ENCODE assay signal across 1 cellular context in the genomic region with DNA sequence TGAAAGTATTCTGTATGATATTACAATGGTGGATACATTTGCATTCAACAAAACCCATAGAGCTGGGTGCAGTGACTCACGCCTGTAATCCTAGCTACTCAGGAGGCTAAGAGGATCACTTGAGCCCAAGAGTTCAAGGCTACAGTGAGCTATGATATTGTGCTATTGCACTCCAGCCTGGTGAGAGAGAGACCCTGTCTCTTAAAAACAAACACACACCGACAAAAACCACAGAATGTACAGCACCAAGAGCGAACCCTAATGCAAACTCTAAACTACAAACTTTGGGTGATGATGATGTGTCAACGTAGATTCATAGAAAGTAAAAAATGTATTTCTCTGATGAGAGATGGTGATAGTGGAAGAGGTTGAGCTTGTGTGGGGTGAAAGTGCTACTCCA.
TF ChIP-seq lines count a peak whose summit lies in the region.

No MANE protein-coding gene starts in this region.

TF ChIP-seq in HepG2, 621 proteins besides CTCF, POLR2A, EP300 and RAD21 (continued from another document and continues in another):
- no peak for TF ChIP-seq ATF7 (IDR thresholded peaks at IDR 0.05)
- TF ChIP-seq ATF7 (CRISPR knock-in tag; IDR thresholded peaks at IDR 0.05), result no peak
- TF ChIP-seq, protein P1, sequence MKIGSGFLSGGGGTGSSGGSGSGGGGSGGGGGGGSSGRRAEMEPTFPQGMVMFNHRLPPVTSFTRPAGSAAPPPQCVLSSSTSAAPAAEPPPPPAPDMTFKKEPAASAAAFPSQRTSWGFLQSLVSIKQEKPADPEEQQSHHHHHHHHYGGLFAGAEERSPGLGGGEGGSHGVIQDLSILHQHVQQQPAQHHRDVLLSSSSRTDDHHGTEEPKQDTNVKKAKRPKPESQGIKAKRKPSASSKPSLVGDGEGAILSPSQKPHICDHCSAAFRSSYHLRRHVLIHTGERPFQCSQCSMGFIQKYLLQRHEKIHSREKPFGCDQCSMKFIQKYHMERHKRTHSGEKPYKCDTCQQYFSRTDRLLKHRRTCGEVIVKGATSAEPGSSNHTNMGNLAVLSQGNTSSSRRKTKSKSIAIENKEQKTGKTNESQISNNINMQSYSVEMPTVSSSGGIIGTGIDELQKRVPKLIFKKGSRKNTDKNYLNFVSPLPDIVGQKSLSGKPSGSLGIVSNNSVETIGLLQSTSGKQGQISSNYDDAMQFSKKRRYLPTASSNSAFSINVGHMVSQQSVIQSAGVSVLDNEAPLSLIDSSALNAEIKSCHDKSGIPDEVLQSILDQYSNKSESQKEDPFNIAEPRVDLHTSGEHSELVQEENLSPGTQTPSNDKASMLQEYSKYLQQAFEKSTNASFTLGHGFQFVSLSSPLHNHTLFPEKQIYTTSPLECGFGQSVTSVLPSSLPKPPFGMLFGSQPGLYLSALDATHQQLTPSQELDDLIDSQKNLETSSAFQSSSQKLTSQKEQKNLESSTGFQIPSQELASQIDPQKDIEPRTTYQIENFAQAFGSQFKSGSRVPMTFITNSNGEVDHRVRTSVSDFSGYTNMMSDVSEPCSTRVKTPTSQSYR (CRISPR knock-in tag; IDR thresholded peaks at IDR 0.05; ENCODE audit: borderline replicate concordance), result no peak
- TF ChIP-seq ZNF557 (CRISPR knock-in tag; IDR thresholded peaks at IDR 0.05), result no peak
- no peak for TF ChIP-seq THAP7 (CRISPR knock-in tag; IDR thresholded peaks at IDR 0.05)
- TF ChIP-seq, protein P2, sequence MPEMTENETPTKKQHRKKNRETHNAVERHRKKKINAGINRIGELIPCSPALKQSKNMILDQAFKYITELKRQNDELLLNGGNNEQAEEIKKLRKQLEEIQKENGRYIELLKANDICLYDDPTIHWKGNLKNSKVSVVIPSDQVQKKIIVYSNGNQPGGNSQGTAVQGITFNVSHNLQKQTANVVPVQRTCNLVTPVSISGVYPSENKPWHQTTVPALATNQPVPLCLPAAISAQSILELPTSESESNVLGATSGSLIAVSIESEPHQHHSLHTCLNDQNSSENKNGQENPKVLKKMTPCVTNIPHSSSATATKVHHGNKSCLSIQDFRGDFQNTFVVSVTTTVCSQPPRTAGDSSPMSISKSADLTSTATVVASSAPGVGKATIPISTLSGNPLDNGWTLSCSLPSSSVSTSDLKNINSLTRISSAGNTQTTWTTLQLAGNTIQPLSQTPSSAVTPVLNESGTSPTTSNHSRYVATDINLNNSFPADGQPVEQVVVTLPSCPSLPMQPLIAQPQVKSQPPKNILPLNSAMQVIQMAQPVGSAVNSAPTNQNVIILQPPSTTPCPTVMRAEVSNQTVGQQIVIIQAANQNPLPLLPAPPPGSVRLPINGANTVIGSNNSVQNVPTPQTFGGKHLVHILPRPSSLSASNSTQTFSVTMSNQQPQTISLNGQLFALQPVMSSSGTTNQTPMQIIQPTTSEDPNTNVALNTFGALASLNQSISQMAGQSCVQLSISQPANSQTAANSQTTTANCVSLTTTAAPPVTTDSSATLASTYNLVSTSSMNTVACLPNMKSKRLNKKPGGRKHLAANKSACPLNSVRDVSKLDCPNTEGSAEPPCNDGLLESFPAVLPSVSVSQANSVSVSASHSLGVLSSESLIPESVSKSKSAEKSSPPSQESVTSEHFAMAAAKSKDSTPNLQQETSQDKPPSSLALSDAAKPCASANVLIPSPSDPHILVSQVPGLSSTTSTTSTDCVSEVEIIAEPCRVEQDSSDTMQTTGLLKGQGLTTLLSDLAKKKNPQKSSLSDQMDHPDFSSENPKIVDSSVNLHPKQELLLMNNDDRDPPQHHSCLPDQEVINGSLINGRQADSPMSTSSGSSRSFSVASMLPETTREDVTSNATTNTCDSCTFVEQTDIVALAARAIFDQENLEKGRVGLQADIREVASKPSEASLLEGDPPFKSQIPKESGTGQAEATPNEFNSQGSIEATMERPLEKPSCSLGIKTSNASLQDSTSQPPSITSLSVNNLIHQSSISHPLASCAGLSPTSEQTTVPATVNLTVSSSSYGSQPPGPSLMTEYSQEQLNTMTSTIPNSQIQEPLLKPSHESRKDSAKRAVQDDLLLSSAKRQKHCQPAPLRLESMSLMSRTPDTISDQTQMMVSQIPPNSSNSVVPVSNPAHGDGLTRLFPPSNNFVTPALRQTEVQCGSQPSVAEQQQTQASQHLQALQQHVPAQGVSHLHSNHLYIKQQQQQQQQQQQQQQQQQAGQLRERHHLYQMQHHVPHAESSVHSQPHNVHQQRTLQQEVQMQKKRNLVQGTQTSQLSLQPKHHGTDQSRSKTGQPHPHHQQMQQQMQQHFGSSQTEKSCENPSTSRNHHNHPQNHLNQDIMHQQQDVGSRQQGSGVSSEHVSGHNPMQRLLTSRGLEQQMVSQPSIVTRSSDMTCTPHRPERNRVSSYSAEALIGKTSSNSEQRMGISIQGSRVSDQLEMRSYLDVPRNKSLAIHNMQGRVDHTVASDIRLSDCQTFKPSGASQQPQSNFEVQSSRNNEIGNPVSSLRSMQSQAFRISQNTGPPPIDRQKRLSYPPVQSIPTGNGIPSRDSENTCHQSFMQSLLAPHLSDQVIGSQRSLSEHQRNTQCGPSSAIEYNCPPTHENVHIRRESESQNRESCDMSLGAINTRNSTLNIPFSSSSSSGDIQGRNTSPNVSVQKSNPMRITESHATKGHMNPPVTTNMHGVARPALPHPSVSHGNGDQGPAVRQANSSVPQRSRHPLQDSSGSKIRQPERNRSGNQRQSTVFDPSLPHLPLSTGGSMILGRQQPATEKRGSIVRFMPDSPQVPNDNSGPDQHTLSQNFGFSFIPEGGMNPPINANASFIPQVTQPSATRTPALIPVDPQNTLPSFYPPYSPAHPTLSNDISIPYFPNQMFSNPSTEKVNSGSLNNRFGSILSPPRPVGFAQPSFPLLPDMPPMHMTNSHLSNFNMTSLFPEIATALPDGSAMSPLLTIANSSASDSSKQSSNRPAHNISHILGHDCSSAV (CRISPR knock-in tag; IDR thresholded peaks at IDR 0.05; ENCODE audit: borderline replicate concordance), result no peak
- no peak for TF ChIP-seq JUNB (CRISPR knock-in tag; IDR thresholded peaks at IDR 0.05; ENCODE audit: borderline replicate concordance)
- no peak for TF ChIP-seq RARG (CRISPR knock-in tag; IDR thresholded peaks at IDR 0.05; ENCODE audit: low read depth)
- no peak for TF ChIP-seq BATF2 (CRISPR knock-in tag; IDR thresholded peaks at IDR 0.05)
- peak; percentile 50; the same call in 1 of the 2 replicates for TF ChIP-seq MIER3 (CRISPR knock-in tag; IDR thresholded peaks at IDR 0.05; ENCODE audit: borderline replicate concordance)
- no peak for TF ChIP-seq TCF7 (IDR thresholded peaks at IDR 0.05; ENCODE audit: low read depth)
- TF ChIP-seq ZFP36L1 (CRISPR knock-in tag; IDR thresholded peaks at IDR 0.05), result no peak
- TF ChIP-seq MAF1 (CRISPR knock-in tag; IDR thresholded peaks at IDR 0.05; ENCODE audit: borderline replicate concordance), result no peak
- no peak for TF ChIP-seq ZNF138 (CRISPR knock-in tag; IDR thresholded peaks at IDR 0.05; ENCODE audit: low read depth)
- TF ChIP-seq SOX13 (IDR thresholded peaks at IDR 0.05), result no peak
- peak in 1 of 2 experiments; percentile 75; a peak in 1 of 4 replicates for TF ChIP-seq SOX13 (CRISPR knock-in tag; conservative IDR thresholded peaks at IDR 0.05 in 1 of 2, IDR thresholded peaks at IDR 0.05 in 1 of 2)
- no peak for TF ChIP-seq PRMT3 (CRISPR knock-in tag; IDR thresholded peaks at IDR 0.05; ENCODE audit: borderline replicate concordance, low read depth)
- TF ChIP-seq FOSL2 (CRISPR knock-in tag; IDR thresholded peaks at IDR 0.05), result peak; percentile 92
- TF ChIP-seq, protein P3, sequence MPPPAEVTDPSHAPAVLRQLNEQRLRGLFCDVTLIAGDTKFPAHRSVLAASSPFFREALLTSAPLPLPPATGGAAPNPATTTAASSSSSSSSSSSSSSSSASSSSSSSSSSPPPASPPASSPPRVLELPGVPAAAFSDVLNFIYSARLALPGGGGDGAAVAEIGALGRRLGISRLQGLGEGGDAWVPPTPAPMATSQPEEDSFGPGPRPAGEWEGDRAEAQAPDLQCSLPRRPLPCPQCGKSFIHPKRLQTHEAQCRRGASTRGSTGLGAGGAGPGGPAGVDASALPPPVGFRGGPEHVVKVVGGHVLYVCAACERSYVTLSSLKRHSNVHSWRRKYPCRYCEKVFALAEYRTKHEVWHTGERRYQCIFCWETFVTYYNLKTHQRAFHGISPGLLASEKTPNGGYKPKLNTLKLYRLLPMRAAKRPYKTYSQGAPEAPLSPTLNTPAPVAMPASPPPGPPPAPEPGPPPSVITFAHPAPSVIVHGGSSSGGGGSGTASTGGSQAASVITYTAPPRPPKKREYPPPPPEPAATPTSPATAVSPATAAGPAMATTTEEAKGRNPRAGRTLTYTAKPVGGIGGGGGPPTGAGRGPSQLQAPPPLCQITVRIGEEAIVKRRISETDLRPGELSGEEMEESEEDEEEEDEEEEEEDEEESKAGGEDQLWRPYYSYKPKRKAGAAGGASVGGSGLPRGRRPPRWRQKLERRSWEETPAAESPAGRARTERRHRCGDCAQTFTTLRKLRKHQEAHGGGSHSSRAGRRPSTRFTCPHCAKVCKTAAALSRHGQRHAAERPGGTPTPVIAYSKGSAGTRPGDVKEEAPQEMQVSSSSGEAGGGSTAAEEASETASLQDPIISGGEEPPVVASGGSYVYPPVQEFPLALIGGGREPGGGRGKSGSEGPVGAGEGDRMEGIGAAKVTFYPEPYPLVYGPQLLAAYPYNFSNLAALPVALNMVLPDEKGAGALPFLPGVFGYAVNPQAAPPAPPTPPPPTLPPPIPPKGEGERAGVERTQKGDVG (CRISPR knock-in tag; IDR thresholded peaks at IDR 0.05; ENCODE audit: borderline replicate concordance), result no peak
- no peak for TF ChIP-seq EED (CRISPR knock-in tag; IDR thresholded peaks at IDR 0.05)
- no peak for TF ChIP-seq DBP (CRISPR knock-in tag; IDR thresholded peaks at IDR 0.05; ENCODE audit: not compliant biosample characterization)
- TF ChIP-seq, protein P4, sequence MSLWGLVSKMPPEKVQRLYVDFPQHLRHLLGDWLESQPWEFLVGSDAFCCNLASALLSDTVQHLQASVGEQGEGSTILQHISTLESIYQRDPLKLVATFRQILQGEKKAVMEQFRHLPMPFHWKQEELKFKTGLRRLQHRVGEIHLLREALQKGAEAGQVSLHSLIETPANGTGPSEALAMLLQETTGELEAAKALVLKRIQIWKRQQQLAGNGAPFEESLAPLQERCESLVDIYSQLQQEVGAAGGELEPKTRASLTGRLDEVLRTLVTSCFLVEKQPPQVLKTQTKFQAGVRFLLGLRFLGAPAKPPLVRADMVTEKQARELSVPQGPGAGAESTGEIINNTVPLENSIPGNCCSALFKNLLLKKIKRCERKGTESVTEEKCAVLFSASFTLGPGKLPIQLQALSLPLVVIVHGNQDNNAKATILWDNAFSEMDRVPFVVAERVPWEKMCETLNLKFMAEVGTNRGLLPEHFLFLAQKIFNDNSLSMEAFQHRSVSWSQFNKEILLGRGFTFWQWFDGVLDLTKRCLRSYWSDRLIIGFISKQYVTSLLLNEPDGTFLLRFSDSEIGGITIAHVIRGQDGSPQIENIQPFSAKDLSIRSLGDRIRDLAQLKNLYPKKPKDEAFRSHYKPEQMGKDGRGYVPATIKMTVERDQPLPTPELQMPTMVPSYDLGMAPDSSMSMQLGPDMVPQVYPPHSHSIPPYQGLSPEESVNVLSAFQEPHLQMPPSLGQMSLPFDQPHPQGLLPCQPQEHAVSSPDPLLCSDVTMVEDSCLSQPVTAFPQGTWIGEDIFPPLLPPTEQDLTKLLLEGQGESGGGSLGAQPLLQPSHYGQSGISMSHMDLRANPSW (CRISPR knock-in tag; IDR thresholded peaks at IDR 0.05; ENCODE audit: borderline replicate concordance), result no peak
- TF ChIP-seq XRCC5 (optimal IDR thresholded peaks at IDR 0.05; ENCODE audit: low read length), result no peak
- TF ChIP-seq FLYWCH1 (CRISPR knock-in tag; IDR thresholded peaks at IDR 0.05), result no peak
- no peak for TF ChIP-seq MXD4 (CRISPR knock-in tag; IDR thresholded peaks at IDR 0.05)
- TF ChIP-seq, protein P5, sequence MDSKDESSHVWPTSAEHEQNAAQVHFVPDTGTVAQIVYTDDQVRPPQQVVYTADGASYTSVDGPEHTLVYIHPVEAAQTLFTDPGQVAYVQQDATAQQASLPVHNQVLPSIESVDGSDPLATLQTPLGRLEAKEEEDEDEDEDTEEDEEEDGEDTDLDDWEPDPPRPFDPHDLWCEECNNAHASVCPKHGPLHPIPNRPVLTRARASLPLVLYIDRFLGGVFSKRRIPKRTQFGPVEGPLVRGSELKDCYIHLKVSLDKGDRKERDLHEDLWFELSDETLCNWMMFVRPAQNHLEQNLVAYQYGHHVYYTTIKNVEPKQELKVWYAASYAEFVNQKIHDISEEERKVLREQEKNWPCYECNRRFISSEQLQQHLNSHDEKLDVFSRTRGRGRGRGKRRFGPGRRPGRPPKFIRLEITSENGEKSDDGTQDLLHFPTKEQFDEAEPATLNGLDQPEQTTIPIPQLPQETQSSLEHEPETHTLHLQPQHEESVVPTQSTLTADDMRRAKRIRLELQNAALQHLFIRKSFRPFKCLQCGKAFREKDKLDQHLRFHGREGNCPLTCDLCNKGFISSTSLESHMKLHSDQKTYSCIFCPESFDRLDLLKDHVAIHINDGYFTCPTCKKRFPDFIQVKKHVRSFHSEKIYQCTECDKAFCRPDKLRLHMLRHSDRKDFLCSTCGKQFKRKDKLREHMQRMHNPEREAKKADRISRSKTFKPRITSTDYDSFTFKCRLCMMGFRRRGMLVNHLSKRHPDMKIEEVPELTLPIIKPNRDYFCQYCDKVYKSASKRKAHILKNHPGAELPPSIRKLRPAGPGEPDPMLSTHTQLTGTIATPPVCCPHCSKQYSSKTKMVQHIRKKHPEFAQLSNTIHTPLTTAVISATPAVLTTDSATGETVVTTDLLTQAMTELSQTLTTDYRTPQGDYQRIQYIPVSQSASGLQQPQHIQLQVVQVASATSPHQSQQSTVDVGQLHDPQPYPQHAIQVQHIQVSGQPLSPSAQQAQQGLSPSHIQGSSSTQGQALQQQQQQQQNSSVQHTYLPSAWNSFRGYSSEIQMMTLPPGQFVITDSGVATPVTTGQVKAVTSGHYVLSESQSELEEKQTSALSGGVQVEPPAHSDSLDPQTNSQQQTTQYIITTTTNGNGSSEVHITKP (CRISPR knock-in tag; IDR thresholded peaks at IDR 0.05; ENCODE audit: low read depth), result no peak
- no peak for TF ChIP-seq ZNF256 (CRISPR knock-in tag; conservative IDR thresholded peaks at IDR 0.05)
- no peak; the same call in 1 of the 2 replicates for TF ChIP-seq SMAD3 (CRISPR knock-in tag; IDR thresholded peaks at IDR 0.05)
- no peak for TF ChIP-seq ZBTB8A (CRISPR knock-in tag; IDR thresholded peaks at IDR 0.05; ENCODE audit: borderline replicate concordance, low read depth)
- no peak for TF ChIP-seq ZNF468 (CRISPR knock-in tag; IDR thresholded peaks at IDR 0.05)
- no peak for TF ChIP-seq REXO4 (CRISPR knock-in tag; IDR thresholded peaks at IDR 0.05; ENCODE audit: borderline replicate concordance)
